ENCODE assay signal across 16 cellular contexts in genomic region chr10:96627292-96627691, GRCh38. TPM values are rescaled to one million over a fixed set of nuclear protein-coding genes. Genes with fewer than 3 reads are reported as not detected.
DNase-seq lines count a peak whose midpoint lies in the region; ATAC-seq, FAIRE-seq and TF ChIP-seq lines count a peak whose summit lies in the region.
"Had no signal": no experiment of that assay in that cellular context is flagged by ENCODE, and none has a peak within 500 bp of the region (broad histone marks: within the 10 kb centered on the region; RNA-seq: fewer than 3 reads in every experiment).

No MANE protein-coding gene starts in this region.

- intact Hi-C loops in HepG2 (cut with micrococcal nuclease; ENCODE audit: unreplicated experiment) (no loop called here), right lobe of liver (cut with DNase I) (no loop called here), K562 (cut with micrococcal nuclease) (no loop called here)

- no peak overlapping the region for H3K18ac ChIP-seq in neuronal stem cell (ENCODE audit: low read length)

- H4K91ac ChIP-seq in neuronal stem cell (ENCODE audit: low read depth, low read length, poor library complexity), result no peak overlapping the region

- H3K27me3 ChIP-seq in HepG2 (ENCODE audit: control insufficient read depth in 1 of 2, insufficient read depth in 2 of 2, low read length in 2 of 2) (no peaks in the 10 kb centered on the region), right lobe of liver (no peaks in the 10 kb centered on the region), K562 (ENCODE audit: control insufficient read depth in 2 of 2, insufficient read depth in 2 of 2, low read length in 2 of 2) (no peaks in the 10 kb centered on the region), neuronal stem cell (ENCODE audit: control insufficient read depth in 3 of 3, insufficient read depth in 3 of 3, low read depth in 1 of 3, low read length in 3 of 3) (no peaks in the 10 kb centered on the region)
- H3K27me3 ChIP-seq: BLaER1 had no signal

- H3K9me3 ChIP-seq in HepG2 (ENCODE audit: low read length) (no peaks in the 10 kb centered on the region), right lobe of liver (no peaks in the 10 kb centered on the region), K562 (replicated peaks; ENCODE audit: control insufficient read depth, insufficient read depth, low read depth, low read length) (no peaks in the 10 kb centered on the region), neuronal stem cell (replicated peaks in 1 of 2; ENCODE audit: control insufficient read depth in 2 of 2, insufficient read depth in 1 of 2, low read depth in 1 of 2, low read length in 2 of 2) (no peaks in the 10 kb centered on the region)
- H3K9me3 ChIP-seq: BLaER1, Caco-2 had no signal

- H2AK5ac ChIP-seq in neuronal stem cell (ENCODE audit: low read depth, low read length), result no peak overlapping the region

- H3K79me1 ChIP-seq in neuronal stem cell (ENCODE audit: low read depth, low read length), result no peaks in the 10 kb centered on the region

- ATAC-seq in HepG2 (no peak), right lobe of liver (no peak), K562 (no peak), HG03280 (IDR thresholded peaks at IDR 0.05; ENCODE audit: unreplicated experiment) (no peak)
- ATAC-seq: CD8-positive, alpha-beta T cell had no signal

- FAIRE-seq in HepG2 (lab: Jason Lieb, UNC) (no peak), K562 (lab: Jason Lieb, UNC) (no peak)
- FAIRE-seq: A204.1, G401.6, GM18507 had no signal

- no peak overlapping the region for H4K8ac ChIP-seq in neuronal stem cell (ENCODE audit: low read depth, low read length)

- no peak for TF ChIP-seq EP300 in HepG2 (IDR thresholded peaks at IDR 0.05; ENCODE audit: low read depth in 2 of 2, low read length in 2 of 2)
- TF ChIP-seq EP300 in HepG2 (CRISPR knock-in tag; IDR thresholded peaks at IDR 0.05; ENCODE audit: borderline replicate concordance), result no peak
- TF ChIP-seq EP300 in K562 (IDR thresholded peaks at IDR 0.05; ENCODE audit: low read length), result no peak

- no peak overlapping the region for H3K23ac ChIP-seq in neuronal stem cell (ENCODE audit: low read depth, low read length, poor library complexity)

- H3K4me2 ChIP-seq in HepG2 (ENCODE audit: low read depth, low read length) (no peak overlapping the region), K562 (ENCODE audit: insufficient read depth, low read length) (no peak overlapping the region), neuronal stem cell (ENCODE audit: insufficient read depth, low read length, poor library complexity, severe bottlenecking) (no peak overlapping the region)
- H3K4me2 ChIP-seq: BLaER1, GM23338 had no signal

- no peaks in the 10 kb centered on the region for H3K9me1 ChIP-seq in K562 (ENCODE audit: control insufficient read depth, insufficient read depth, low read length)

- no peak overlapping the region for H3K14ac ChIP-seq in neuronal stem cell (ENCODE audit: low read length)

- H3K27ac ChIP-seq in HepG2 (ENCODE audit: extremely low read length, insufficient read depth, low read length) (no peak overlapping the region), right lobe of liver (no peak overlapping the region), K562 (ENCODE audit: extremely low read depth, low read depth, low read length) (no peak overlapping the region), neuronal stem cell (replicated peaks; ENCODE audit: low read length) (no peak overlapping the region)
- H3K27ac ChIP-seq: 22Rv1, BLaER1, C4-2B had no signal

- 59% methylated on average over 1 of the region's 1 CpG for WGBS in HepG2 (ENCODE audit: low lambda C conversion rate)
- 82% methylated on average over 1 of the region's 1 CpG for WGBS in right lobe of liver (ENCODE audit: insufficient coverage, low coverage, low lambda C conversion rate, missing lambda C conversion rate)
- 19% methylated on average over 1 of the region's 1 CpG for WGBS in K562 (ENCODE audit: insufficient coverage, low coverage, missing lambda C conversion rate)
- WGBS in neuronal stem cell (ENCODE audit: extremely low coverage in 2 of 2, insufficient read length in 2 of 2, insufficient replicate concordance in 1 of 2), 2 donors, result no CpG with 5 or more reads among the region's 1 CpG

- no peak overlapping the region for H3K4me3 ChIP-seq in HepG2 (replicated peaks in 1 of 3; ENCODE audit: insufficient read depth in 1 of 3, low read depth in 2 of 3, low read length in 3 of 3)
- no peak overlapping the region for H3K4me3 ChIP-seq in right lobe of liver
- no peak overlapping the region for H3K4me3 ChIP-seq in K562
- H3K4me3 ChIP-seq in neuronal stem cell (ENCODE audit: low read length in 2 of 2), result no peak overlapping the region
- H3K4me3 ChIP-seq: BLaER1, GM23338 had no signal

- H3K4ac ChIP-seq in neuronal stem cell (ENCODE audit: low read length), result no peak overlapping the region

- no peak overlapping the region for H2AFZ ChIP-seq in HepG2 (ENCODE audit: low read length)
- peak overlapping the region; percentile 95 for H2AFZ ChIP-seq in K562 (ENCODE audit: low read depth, low read length)
- H2AFZ ChIP-seq in neuronal stem cell (ENCODE audit: low read length), result peak overlapping the region; percentile 35
- H2AFZ ChIP-seq: GM23338 had no signal

- in situ Hi-C loops in HepG2 (cut with HindIII; ENCODE audit: extremely low pct_ligation_motif_present, low pct_unique_long_range_greater_than_20kb), result no loop called here
- in situ Hi-C loops in K562 (cut with MboI), result no loop called here

- no peak overlapping the region for H2BK5ac ChIP-seq in neuronal stem cell (ENCODE audit: low read length)

- H3K9ac ChIP-seq in HepG2 (ENCODE audit: insufficient read depth, low read depth, low read length), result no peak overlapping the region
- no peak overlapping the region for H3K9ac ChIP-seq in K562 (ENCODE audit: insufficient read depth in 1 of 2, low read depth in 2 of 2, low read length in 2 of 2)
- H3K9ac ChIP-seq in neuronal stem cell (ENCODE audit: low read depth, low read length, poor library complexity), result no peak overlapping the region
- H3K9ac ChIP-seq: BLaER1 had no signal

- TF ChIP-seq POLR2A in HepG2 (IDR thresholded peaks at IDR 0.05; ENCODE audit: insufficient read depth in 1 of 2, low read depth in 2 of 2, low read length in 2 of 2), result no peak
- no peak for TF ChIP-seq POLR2A in right lobe of liver (IDR thresholded peaks at IDR 0.05)
- no peak for TF ChIP-seq POLR2A in K562 (conservative IDR thresholded peaks at IDR 0.05)

- no peaks in the 10 kb centered on the region for H3K79me2 ChIP-seq in HepG2 (ENCODE audit: insufficient read depth, low read length)
- H3K79me2 ChIP-seq in K562 (ENCODE audit: control insufficient read depth, insufficient read depth, low read length), result no peaks in the 10 kb centered on the region

- TF ChIP-seq CTCF in HepG2 (CRISPR knock-in tag; IDR thresholded peaks at IDR 0.05), result no peak
- TF ChIP-seq CTCF in right lobe of liver (IDR thresholded peaks at IDR 0.05), result no peak
- TF ChIP-seq CTCF in K562 (IDR thresholded peaks at IDR 0.05 in 2 of 3, conservative IDR thresholded peaks at IDR 0.05 in 1 of 3; ENCODE audit: insufficient read depth in 2 of 3, low read depth in 1 of 3, low read length in 3 of 3), result no peak

- BruUV-seq in HepG2 (replicated peaks; lab: Mats Ljungman, UMichigan) (no TSS peak), K562 (replicated peaks; lab: Mats Ljungman, UMichigan) (no TSS peak)

- H2BK12ac ChIP-seq in neuronal stem cell (ENCODE audit: low read length), result no peak overlapping the region

- no peak for TF ChIP-seq RAD21 in HepG2 (CRISPR knock-in tag; IDR thresholded peaks at IDR 0.05)
- TF ChIP-seq RAD21 in K562 (CRISPR knock-in tag; conservative IDR thresholded peaks at IDR 0.05 in 1 of 2, IDR thresholded peaks at IDR 0.05 in 1 of 2), result no peak

- H3K4me1 ChIP-seq in HepG2 (ENCODE audit: insufficient read depth, low read length), result no peaks in the 10 kb centered on the region
- no peaks in the 10 kb centered on the region for H3K4me1 ChIP-seq in right lobe of liver
- peaks cover 0 to 24% of the 10 kb centered on the region in 2 experiments; a peak in 3 of 5 replicates for H3K4me1 ChIP-seq in K562 (replicated peaks in 1 of 2; ENCODE audit: control insufficient read depth in 2 of 2, insufficient read depth in 2 of 2, low read length in 2 of 2)
- peaks cover 0 to under 1% of the 10 kb centered on the region in 2 donors for H3K4me1 ChIP-seq in neuronal stem cell (ENCODE audit: control insufficient read depth in 2 of 2, insufficient read depth in 1 of 2, low read depth in 1 of 2, low read length in 2 of 2)
- H3K4me1 ChIP-seq: BLaER1 had no signal

- H3K36me3 ChIP-seq in HepG2 (replicated peaks in 1 of 2; ENCODE audit: control insufficient read depth in 1 of 2, insufficient read depth in 2 of 2, low read length in 2 of 2) (no peaks in the 10 kb centered on the region), right lobe of liver (peaks cover 0 to 82% (median 22%) of the 10 kb centered on the region in 4 donors), K562 (ENCODE audit: control insufficient read depth, insufficient read depth, low read length) (no peaks in the 10 kb centered on the region), neuronal stem cell (replicated peaks in 1 of 2; ENCODE audit: control insufficient read depth in 2 of 2, insufficient read depth in 2 of 2, low read length in 2 of 2) (no peaks in the 10 kb centered on the region)

- H2BK120ac ChIP-seq in neuronal stem cell (ENCODE audit: low read depth, low read length), result no peak overlapping the region

- POLR2A ChIA-PET in HepG2 (lab: Yijun Ruan, JAX), result no interaction called here
- POLR2A ChIA-PET in K562 (lab: Yijun Ruan, JAX), result no interaction called here

- CTCF ChIA-PET in HepG2 (lab: Yijun Ruan, JAX; ENCODE audit: low intra/inter-chr PET ratio, low total read pairs), result no interaction called here
- CTCF ChIA-PET in K562 (lab: Yijun Ruan, JAX; ENCODE audit: low intra/inter-chr PET ratio), result no interaction called here

- no peak for DNase-seq in HepG2 (ENCODE audit: low spot score)
- no peak for DNase-seq in right lobe of liver
- DNase-seq in K562 (ENCODE audit: extremely low read depth in 1 of 4, low spot score in 3 of 4), result no peak
- DNase-seq in neuronal stem cell (ENCODE audit: low spot score), result no peak
- DNase-seq in NOMO-1 treated with dmso at 0.1 percent for 144 hours (lab: John Stamatoyannopoulos, UW; ENCODE audit: unreplicated experiment), result no peak
- DNase-seq: DND-41 had no signal

- no peaks in the 10 kb centered on the region for H4K20me1 ChIP-seq in HepG2 (ENCODE audit: insufficient read depth, low read length)
- no peaks in the 10 kb centered on the region for H4K20me1 ChIP-seq in K562 (replicated peaks; ENCODE audit: control insufficient read depth, insufficient read depth, low read length)

- H2BK15ac ChIP-seq in neuronal stem cell (ENCODE audit: low read length), result no peak overlapping the region

RNA-seq across cellular contexts. Expression of gene TM9SF3, which starts 40.5 kb away (rescaled TPM):
- 86.8 and 120 TPM in 2 replicates for total RNA-seq in HepG2 (2016; rRNA removed; fragmentation: Illumina TruSeq; extraction: Trizol)
- 31.8 and 36.9 TPM in 2 replicates for total RNA-seq in HepG2 (2016; cell fraction: cytosol; rRNA removed; fragmentation: Illumina TruSeq; extraction: Trizol; ENCODE audit: low read depth)
- total RNA-seq in HepG2 (2016; cell fraction: insoluble cytoplasmic fraction; rRNA removed; fragmentation: Illumina TruSeq; extraction: Trizol), result 86.8 and 122 TPM in 2 replicates
- total RNA-seq in HepG2 (2016; cell fraction: membrane; rRNA removed; fragmentation: Illumina TruSeq; extraction: Trizol), result 49.6 and 60.6 TPM in 2 replicates
- 124 and 152 TPM in 2 replicates for total RNA-seq in HepG2 (2016; cell fraction: nucleus; rRNA removed; fragmentation: Illumina TruSeq; extraction: Trizol)
- polyA plus RNA-seq in HepG2 (2011; rRNA removed), result 38.4 and 43.8 TPM in 2 replicates
- 44.8 and 98.9 TPM in 2 replicates for polyA plus RNA-seq in HepG2 (2011; cell fraction: cytosol; rRNA removed)
- 34.3 and 45.7 TPM in 2 replicates for polyA plus RNA-seq in HepG2 (2011; cell fraction: nucleus; rRNA removed)
- polyA plus RNA-seq in HepG2 (2012), result 81.7 and 88.4 TPM in 2 replicates
- 8.5 and 10.4 TPM in 2 replicates for polyA plus RNA-seq in HepG2 (2016; cell fraction: cytosol; fragmentation: Illumina TruSeq; extraction: Trizol; ENCODE audit: low read depth)
- 64.6 and 77.0 TPM in 2 replicates for polyA plus RNA-seq in HepG2 (2016; cell fraction: insoluble cytoplasmic fraction; fragmentation: Illumina TruSeq; extraction: Trizol; ENCODE audit: low read depth)
- polyA plus RNA-seq in HepG2 (2016; cell fraction: membrane; fragmentation: Illumina TruSeq; extraction: Trizol; ENCODE audit: low read depth), result 21.8 and 23.0 TPM in 2 replicates
- polyA plus RNA-seq in HepG2 (2016; cell fraction: nucleus; fragmentation: Illumina TruSeq; extraction: Trizol; ENCODE audit: insufficient read depth, low read depth), result 107 and 112 TPM in 2 replicates
- polyA minus RNA-seq in HepG2 (2011; rRNA and poly(A)+ RNA removed; ENCODE audit: low replicate concordance), result 36.3 and 40.6 TPM in 2 replicates
- 55.8 and 62.3 TPM in 2 replicates for polyA minus RNA-seq in HepG2 (2011; cell fraction: cytosol; rRNA and poly(A)+ RNA removed)
- polyA minus RNA-seq in HepG2 (2011; cell fraction: nucleus; rRNA and poly(A)+ RNA removed), result 121 and 136 TPM in 2 replicates
- 10 to 100 TPM; 45.0 to 96.6 (median 71.8) TPM for total RNA-seq in right lobe of liver
- 55.5 and 190 TPM in 2 replicates for total RNA-seq in K562 (2011; cell fraction: chromatin; rRNA removed; ENCODE audit: low replicate concordance)
- 38.4 and 47.5 TPM in 2 replicates for total RNA-seq in K562 (2011; cell fraction: nucleolus; rRNA removed)
- 104 and 151 TPM in 2 replicates for total RNA-seq in K562 (2011; cell fraction: nucleoplasm; rRNA removed)
- total RNA-seq in K562 (2014; rRNA removed), result 24.7 and 28.4 TPM in 2 replicates
- 60.0 and 70.8 TPM in 2 replicates for total RNA-seq in K562 (2014; rRNA removed; fragmentation: Illumina TruSeq; extraction: Trizol)
- total RNA-seq in K562 (2015; rRNA removed; fragmentation: Illumina TruSeq; extraction: Trizol), result 33.5 and 36.5 TPM in 2 replicates
- 56.5 and 63.1 TPM in 2 replicates for total RNA-seq in K562 (2021)
- polyA plus RNA-seq in K562 (2011; rRNA removed), result 29.6 and 42.4 TPM in 2 replicates
- 27.2 and 74.2 TPM in 2 replicates for polyA plus RNA-seq in K562 (2011; cell fraction: cytosol; rRNA removed)
- 11.4 and 20.4 TPM in 2 replicates for polyA plus RNA-seq in K562 (2011; cell fraction: nucleus; rRNA removed)
- 27.7 and 33.2 TPM in 2 replicates for polyA plus RNA-seq in K562 (2012)
- 34.9 and 36.3 TPM in 2 replicates for polyA plus RNA-seq in K562 (2014; fragmentation: Illumina TruSeq; extraction: Trizol)
- 10 to 100 TPM; 16.1 to 17.3 TPM for polyA plus RNA-seq in K562 (2014; fragmentation: Nextera tagmentation; extraction: Ambion mirVana)
- 24.7 and 25.0 TPM in 2 replicates for polyA plus RNA-seq in K562 (2014; rRNA removed)
- polyA minus RNA-seq in K562 (2011; rRNA and poly(A)+ RNA removed), result 106 and 112 TPM in 2 replicates
- polyA minus RNA-seq in K562 (2011; cell fraction: cytosol; rRNA and poly(A)+ RNA removed), result 22.5 and 31.0 TPM in 2 replicates
- polyA minus RNA-seq in K562 (2011; cell fraction: nucleus; rRNA and poly(A)+ RNA removed), result 29.1 and 54.0 TPM in 2 replicates
- 37.0 TPM for polyA plus RNA-seq in neuronal stem cell (2013, experiment 1 of 2)
- 37.5 TPM for polyA plus RNA-seq in neuronal stem cell (2013, experiment 2 of 2)
